In the genomic region with DNA sequence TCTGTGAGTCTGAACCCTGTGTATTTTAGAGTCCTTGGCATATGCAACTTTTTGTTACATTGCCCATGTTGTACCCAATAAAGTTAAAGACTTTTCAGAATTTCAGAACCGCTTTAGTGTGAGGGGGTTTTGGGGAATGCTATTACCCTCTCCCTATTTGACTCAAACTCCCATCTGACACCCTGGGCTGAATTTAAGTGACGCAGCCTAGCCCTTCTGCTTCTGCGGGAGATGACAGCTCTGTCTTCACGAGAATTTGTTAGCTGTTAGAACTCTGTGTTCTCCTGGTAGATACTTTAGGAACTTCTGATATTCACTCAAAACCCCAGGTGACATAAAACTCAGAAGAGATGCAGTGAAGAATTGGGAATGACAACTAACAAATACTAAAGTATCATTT, we compare ENCODE assay signal across 18 cellular contexts.
DNase-seq lines count a peak whose midpoint lies in the region; ATAC-seq and TF ChIP-seq lines count a peak whose summit lies in the region.
"Had no signal": no experiment of that assay in that cellular context is flagged by ENCODE, and none has a peak within 500 bp of the region (broad histone marks: within the 10 kb centered on the region; RNA-seq: fewer than 3 reads in every experiment).

No MANE protein-coding gene starts in this region.

- H3K4me1 ChIP-seq in GM23248 (ENCODE audit: insufficient read depth), result no peaks in the 10 kb centered on the region
- H3K4me1 ChIP-seq: BLaER1 had no signal

- H3K9me3 ChIP-seq in GM23248 (ENCODE audit: low read depth), result no peaks in the 10 kb centered on the region
- H3K9me3 ChIP-seq in SU-DHL-6 (ENCODE audit: insufficient read depth, low read length), result no peaks in the 10 kb centered on the region
- H3K9me3 ChIP-seq: BLaER1 had no signal

- in situ Hi-C loops in GM23248 (cut with MboI), result no loop called here

- ATAC-seq in HG03520 (IDR thresholded peaks at IDR 0.05; ENCODE audit: unreplicated experiment) (no peak), left colon (no peak), GM21737 (IDR thresholded peaks at IDR 0.05; ENCODE audit: unreplicated experiment) (no peak)
- ATAC-seq: GM12878 had no signal

- H3K79me2 ChIP-seq in GM23248 (ENCODE audit: insufficient read depth) (no peaks in the 10 kb centered on the region), SU-DHL-6 (ENCODE audit: insufficient read depth, low read length) (no peaks in the 10 kb centered on the region)

- WGBS in GM23248 (ENCODE audit: low coverage in 1 of 2, low lambda C conversion rate in 2 of 2, missing lambda C conversion rate in 2 of 2), 2 experiments, result 94 to 95% methylated on average over 4 of the region's 4 CpGs

- no peak for DNase-seq in GM23248
- DNase-seq in caudate nucleus (lab: John Stamatoyannopoulos, UW), result peak in 9 of 61 donors; percentile 2 to 43 (median 9)
- no peak for DNase-seq in left colon
- DNase-seq: CD4-positive, CD25-positive, alpha-beta regulatory T cell; CD8-positive, alpha-beta memory T cell; DMS 273 treated with DMSO at 0.1 percent for 48 hours; DMS79; EL; GDM1; GOT3; HCEC 1CT had no signal

- no peaks in the 10 kb centered on the region for H3K9me2 ChIP-seq in GM23248 (ENCODE audit: insufficient read depth)
- no peaks in the 10 kb centered on the region for H3K9me2 ChIP-seq in SU-DHL-6 (replicated peaks; ENCODE audit: insufficient read depth, low read length)

- H3K9ac ChIP-seq in GM23248 (no peak overlapping the region), SU-DHL-6 (ENCODE audit: low read length) (no peak overlapping the region)
- H3K9ac ChIP-seq: BLaER1 had no signal

- H4K20me1 ChIP-seq in GM23248 (ENCODE audit: insufficient read depth), result no peaks in the 10 kb centered on the region
- no peaks in the 10 kb centered on the region for H4K20me1 ChIP-seq in SU-DHL-6 (ENCODE audit: low read depth, low read length)
- H4K20me1 ChIP-seq: BLaER1 had no signal

- H3K4me2 ChIP-seq in GM23248 (ENCODE audit: unreplicated experiment) (no peak overlapping the region), SU-DHL-6 (ENCODE audit: low read depth, low read length, poor library complexity, severe bottlenecking) (no peak overlapping the region)
- H3K4me2 ChIP-seq: BLaER1 had no signal

- no peaks in the 10 kb centered on the region for H3F3A ChIP-seq in GM23248 (ENCODE audit: insufficient read depth)
- H3F3A ChIP-seq in SU-DHL-6 (ENCODE audit: insufficient read depth), result no peaks in the 10 kb centered on the region

- H3K36me3 ChIP-seq in GM23248 (ENCODE audit: low read depth) (no peaks in the 10 kb centered on the region), SU-DHL-6 (ENCODE audit: low read length) (no peaks in the 10 kb centered on the region)
- H3K36me3 ChIP-seq: BLaER1 had no signal

- TF ChIP-seq CTCF in SU-DHL-6 (IDR thresholded peaks at IDR 0.05; ENCODE audit: insufficient read depth, low read length, poor library complexity, severe bottlenecking), result no peak

- no peak overlapping the region for H3K4me3 ChIP-seq in GM23248
- H3K4me3 ChIP-seq in SU-DHL-6 (ENCODE audit: insufficient read depth, low read length, poor library complexity, severe bottlenecking), result no peak overlapping the region
- H3K4me3 ChIP-seq: BLaER1, GM12878 had no signal

- intact Hi-C loops in left colon (cut with DNase I, micrococcal nuclease), result no loop called here

- no peak overlapping the region for H3K27ac ChIP-seq in GM23248
- H3K27ac ChIP-seq in SU-DHL-6 (ENCODE audit: low read depth, low read length), result no peak overlapping the region
- peak overlapping the region; percentile 12 for H3K27ac ChIP-seq in caudate nucleus (ENCODE audit: low read depth, low read length)
- H3K27ac ChIP-seq: 22Rv1, BLaER1, C4-2B had no signal

- H2AFZ ChIP-seq in GM23248 (peak overlapping the region; percentile 21; the same call in 1 of the 2 replicates), SU-DHL-6 (ENCODE audit: low read depth, low read length, severe bottlenecking) (peak overlapping the region; percentile 4)

- H3K27me3 ChIP-seq in GM23248 (replicated peaks; ENCODE audit: insufficient read depth), result no peaks in the 10 kb centered on the region
- no peaks in the 10 kb centered on the region for H3K27me3 ChIP-seq in SU-DHL-6 (ENCODE audit: low read length)
- H3K27me3 ChIP-seq: BLaER1 had no signal
